8 cellular contexts compared by ENCODE assay signal in the genomic region with DNA sequence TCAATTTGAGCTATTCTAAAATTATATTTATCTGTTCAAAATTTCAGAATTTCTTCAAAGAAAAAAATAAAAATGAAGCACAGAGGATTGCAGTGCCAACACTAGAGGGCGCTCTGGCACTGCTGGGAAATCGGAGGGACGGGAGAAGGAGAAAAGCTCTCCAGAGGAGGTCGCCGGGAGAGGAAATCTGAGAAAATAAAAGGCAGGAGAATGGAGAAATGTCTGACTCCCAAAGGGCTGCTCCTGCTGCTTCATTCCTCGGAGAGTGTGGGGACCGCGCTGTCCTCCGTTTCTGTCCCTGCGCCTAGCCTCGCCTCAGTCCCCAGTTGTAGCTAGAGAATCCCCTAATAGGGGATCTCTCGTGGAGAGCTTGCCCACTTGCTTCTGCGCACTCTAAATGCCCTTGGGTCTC. TPM values are rescaled to one million over a fixed set of nuclear protein-coding genes. Genes with fewer than 3 reads are reported as not detected.
DNase-seq lines count a peak whose midpoint lies in the region; ATAC-seq, FAIRE-seq and TF ChIP-seq lines count a peak whose summit lies in the region.

No MANE protein-coding gene starts in this region.

- H3K4me1 Mint-ChIP-seq in activated naive CD4-positive, alpha-beta T cell treated with anti-CD3 and anti-CD28 coated beads, Interleukin-2, amount 50 U/mL, for 24 hours: peaks cover 18% of the 10 kb centered on the region

- peak overlapping the region; percentile 49 for H3K4me3 Mint-ChIP-seq in activated naive CD4-positive, alpha-beta T cell treated with anti-CD3 and anti-CD28 coated beads, Interleukin-2, amount 50 U/mL, for 24 hours

- peak; percentile 87 for ATAC-seq in Right ventricle myocardium superior (ENCODE audit: poor library complexity)
- no peak for ATAC-seq in HG03521 (IDR thresholded peaks at IDR 0.05; ENCODE audit: unreplicated experiment)

- peaks cover 27% of the 10 kb centered on the region for H3K27me3 Mint-ChIP-seq in activated naive CD4-positive, alpha-beta T cell treated with anti-CD3 and anti-CD28 coated beads, Interleukin-2, amount 50 U/mL, for 24 hours

- intact Hi-C loops in Right ventricle myocardium superior (cut with DNase I): loop anchor here (2.0 to 5.0 kb wide), 2 partner anchors 82 to 108 kb away; no protein-coding TSS in a partner anchor
- intact Hi-C loops in posterior cingulate gyrus (cut with DNase I): loop anchor here (1.0 to 10.0 kb wide), 3 partner anchors 108 to 830 kb away; no protein-coding TSS in a partner anchor

- no peaks in the 10 kb centered on the region for H3K9me3 Mint-ChIP-seq in activated naive CD4-positive, alpha-beta T cell treated with anti-CD3 and anti-CD28 coated beads, Interleukin-2, amount 50 U/mL, for 24 hours

- peak; percentile 97 for TF ChIP-seq CTCF in D721Med (IDR thresholded peaks at IDR 0.05; ENCODE audit: insufficient read depth, missing control alignments)

- H3K36me3 Mint-ChIP-seq in activated naive CD4-positive, alpha-beta T cell treated with anti-CD3 and anti-CD28 coated beads, Interleukin-2, amount 50 U/mL, for 24 hours: no peaks in the 10 kb centered on the region

- DNase-seq in D721Med (ENCODE audit: insufficient read length, low spot score) (no peak), KG1 (lab: John Stamatoyannopoulos, UW) (peak; percentile 5), SHP77 treated with DMSO at 0.1 percent for 48 hours (lab: John Stamatoyannopoulos, UW) (peak; percentile 39), Right ventricle myocardium superior (peak; percentile 62), posterior cingulate gyrus (peak; percentile 24 to 94 (median 71)), urothelium cell line (ENCODE audit: low spot score) (peak; percentile 70)

- FAIRE-seq in D721Med (lab: Jason Lieb, UNC) (no peak), urothelium cell line (lab: Jason Lieb, UNC) (no peak)

- no peak overlapping the region for H3K27ac Mint-ChIP-seq in activated naive CD4-positive, alpha-beta T cell treated with anti-CD3 and anti-CD28 coated beads, Interleukin-2, amount 50 U/mL, for 24 hours

RNA-seq across cellular contexts. Expression of a gene that starts 40.0 kb away (rescaled TPM):
- 9.7 TPM for total RNA-seq in Right ventricle myocardium superior

RNA-seq across cellular contexts. Expression of a gene that starts 44.4 kb away (rescaled TPM):
- total RNA-seq in Right ventricle myocardium superior: 2.2 TPM

RNA-seq across cellular contexts. Expression of a gene that starts 44.5 kb away (rescaled TPM):
- total RNA-seq in Right ventricle myocardium superior: 10.0 TPM
